ENCODE assay signal across 12 cellular contexts in genomic region chr7:93327006-93327633, GRCh38.
DNase-seq lines count a peak whose midpoint lies in the region; ATAC-seq and TF ChIP-seq lines count a peak whose summit lies in the region.
"Had no signal": no experiment of that assay in that cellular context is flagged by ENCODE, and none has a peak within 500 bp of the region (broad histone marks: within the 10 kb centered on the region; RNA-seq: fewer than 3 reads in every experiment).

No MANE protein-coding gene starts in this region.

- TF ChIP-seq CTCF in astrocyte of the cerebellum (IDR thresholded peaks at IDR 0.05; ENCODE audit: low read depth, low read length, missing control alignments) = no peak

- no peak overlapping the region for H3K4me3 ChIP-seq in MG63
- no peak overlapping the region for H3K4me3 ChIP-seq in astrocyte of the cerebellum (ENCODE audit: low read depth, low read length)

- H3K36me3 ChIP-seq in MG63 = no peaks in the 10 kb centered on the region; the same call in 1 of the 2 replicates

- DNase-seq in AG20443 (ENCODE audit: low spot score) = peak; percentile 68
- peak; percentile 5 for DNase-seq in MG63
- DNase-seq in astrocyte of the cerebellum (ENCODE audit: low read depth) = peak; percentile 84
- DNase-seq in kidney glomerular epithelial cell (lab: John Stamatoyannopoulos, UW) = peak; percentile 27
- no peak for DNase-seq in NCI-H1105 (lab: John Stamatoyannopoulos, UW)
- DNase-seq in C1 segment of cervical spinal cord (lab: John Stamatoyannopoulos, UW) = no peak
- DNase-seq in pons (ENCODE audit: low spot score) = no peak
- DNase-seq: COR-L47, NCI-H2029 had no signal

- no peaks in the 10 kb centered on the region for H3K9me3 ChIP-seq in MG63

- in situ Hi-C loops in astrocyte of the cerebellum (cut with HindIII; ENCODE audit: low sequenced_read_pairs) = no loop called here

- H3K27me3 ChIP-seq in MG63 = no peaks in the 10 kb centered on the region

- no peak for ATAC-seq in HG03460 (IDR thresholded peaks at IDR 0.05; ENCODE audit: unreplicated experiment)
- ATAC-seq: activated naive CD4-positive, alpha-beta T cell treated with anti-CD3 and anti-CD28 coated beads, Interleukin-2, amount 50 U/mL, for 72 hours; natural killer cell treated with Interleukin-12 subunit alpha and Interleukin-12 subunit beta and Interleukin-15 and Interleukin-18, amount 100 ng/mL, for 72 hours had no signal

Comparison
In these comparisons a context has a peak if more than half of its experiments do, and no peak if none do; other contexts are left out.
1. DNase-seq: peak in AG20443 (single experiment), MG63 (single experiment), astrocyte of the cerebellum (single experiment) and kidney glomerular epithelial cell (single experiment); none in NCI-H1105 (single experiment), C1 segment of cervical spinal cord (0 of 14) and pons (single experiment).